Comparison of ENCODE assay signal across 37 cellular contexts in genomic region chr9:122518841-122519240, GRCh38. TPM values are rescaled to one million over a fixed set of nuclear protein-coding genes. Genes with fewer than 3 reads are reported as not detected.
"Had no signal": no experiment of that assay in that cellular context is flagged by ENCODE, and none has a peak within 500 bp of the region (broad histone marks: within the 10 kb centered on the region; RNA-seq: fewer than 3 reads in every experiment).

A gene with protein sequence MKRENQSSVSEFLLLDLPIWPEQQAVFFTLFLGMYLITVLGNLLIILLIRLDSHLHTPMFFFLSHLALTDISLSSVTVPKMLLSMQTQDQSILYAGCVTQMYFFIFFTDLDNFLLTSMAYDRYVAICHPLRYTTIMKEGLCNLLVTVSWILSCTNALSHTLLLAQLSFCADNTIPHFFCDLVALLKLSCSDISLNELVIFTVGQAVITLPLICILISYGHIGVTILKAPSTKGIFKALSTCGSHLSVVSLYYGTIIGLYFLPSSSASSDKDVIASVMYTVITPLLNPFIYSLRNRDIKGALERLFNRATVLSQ (plus strand): TSS chr9:122519141. CDS start chr9:122519141, 0 bp downstream.

- DNase-seq: Karpas-422, Kasumi-1, MG63, MM.1S, MV-4-11, NCI-H1048, NCI-H1092, NCI-H1092 treated with DMSO at 0.1 percent for 48 hours, NCI-H1105, NCI-H1105 treated with DMSO at 0.1 percent for 48 hours, NCI-H1417, NCI-H1417 treated with DMSO at 0.1 percent for 48 hours, NCI-H1436, NCI-H1436 treated with DMSO at 0.1 percent for 48 hours, NCI-H146, NCI-H1694, NCI-H1694 treated with DMSO at 0.1 percent for 48 hours, NCI-H187, NCI-H187 treated with DMSO at 0.1 percent for 48 hours, NCI-H1930, NCI-H2029, NCI-H2029 treated with DMSO at 0.1 percent for 48 hours, NCI-H2081, NCI-H2081 treated with DMSO at 0.1 percent for 48 hours, NCI-H2107, NCI-H2171, NCI-H2171 treated with DMSO at 0.1 percent for 48 hours, NCI-H2227 treated with DMSO at 0.1 percent for 48 hours, NCI-H226, NCI-H345, NCI-H446, NCI-H446 treated with DMSO at 0.1 percent for 48 hours, NCI-H510A, NCI-H510A treated with DMSO at 0.1 percent for 48 hours had no signal

- H3K9me3 ChIP-seq: MG63 had no signal

- H3K36me3 ChIP-seq: MG63 had no signal

- H3K4me3 ChIP-seq: MG63 had no signal

RNA-seq across cellular contexts. Expression of the gene that starts here (rescaled TPM):
- total RNA-seq: LHCN-M2, MCF 10A, NCI-H460 had no signal
